ENCODE assay signal across 8 cellular contexts in the genomic region with DNA sequence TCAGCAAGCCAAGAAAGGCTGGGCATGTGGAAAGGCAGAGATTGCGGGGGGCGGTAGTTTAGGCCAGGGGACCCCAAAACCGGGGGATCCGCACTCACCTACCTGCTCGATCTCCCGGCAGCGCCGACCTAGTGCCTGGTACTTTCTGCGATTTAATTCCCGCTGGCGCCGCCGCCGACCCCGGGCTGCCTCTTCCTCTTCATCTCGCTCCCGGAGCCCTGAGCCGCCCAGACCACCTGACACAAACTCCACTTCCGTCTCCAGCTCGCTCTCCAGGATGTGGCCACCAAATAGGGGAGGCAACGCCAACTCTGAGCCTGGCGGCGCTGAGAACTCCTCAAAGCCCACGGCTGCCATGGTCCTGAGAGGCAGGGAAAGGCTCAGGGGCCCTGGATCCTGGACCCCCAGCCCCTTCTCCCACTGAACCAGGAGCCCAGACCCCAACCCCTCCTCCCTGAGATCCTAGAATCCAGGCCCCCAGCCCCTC. TPM values are rescaled to one million over a fixed set of nuclear protein-coding genes. Genes with fewer than 3 reads are reported as not detected.
DNase-seq lines count a peak whose midpoint lies in the region; FAIRE-seq and TF ChIP-seq lines count a peak whose summit lies in the region.

No MANE protein-coding gene starts in this region.

- H3K4me1 ChIP-seq in DOHH2 (ENCODE audit: control insufficient read depth, low read length) (peaks cover 16% of the 10 kb centered on the region), KMS-11 (ENCODE audit: low read depth, poor library complexity, severe bottlenecking) (peaks cover 10% of the 10 kb centered on the region), mesenchymal stem cell (ENCODE audit: control insufficient read depth, insufficient read depth, low read depth, low read length) (peaks cover 17% of the 10 kb centered on the region)

- no peak overlapping the region for H3K14ac ChIP-seq in mesenchymal stem cell (ENCODE audit: low read length in 2 of 2)

- H3K23ac ChIP-seq in mesenchymal stem cell (ENCODE audit: low read length in 2 of 2) = no peak overlapping the region

- DNase-seq in activated CD4-positive, alpha-beta T cell treated with anti-CD3 and anti-CD28 coated beads for 48 hours = peak; percentile 64
- peak; percentile 41 for DNase-seq in effector CD4-positive, alpha-beta T cell
- DNase-seq in mesenchymal stem cell (no peak), stromal cell of bone marrow (ENCODE audit: low read depth) (peak; percentile 18), frontal cortex (ENCODE audit: low spot score in 2 of 2) (no peak), LoVo (ENCODE audit: low spot score) (no peak)

- H4K20me1 ChIP-seq in DOHH2 (ENCODE audit: control insufficient read depth, insufficient read depth, low read depth, low read length) = no peaks in the 10 kb centered on the region
- no peaks in the 10 kb centered on the region for H4K20me1 ChIP-seq in KMS-11 (ENCODE audit: insufficient read depth)

- H3K27me3 ChIP-seq in DOHH2 (ENCODE audit: control insufficient read depth, low read length) (no peaks in the 10 kb centered on the region), KMS-11 (ENCODE audit: insufficient read depth, low read depth) (no peaks in the 10 kb centered on the region), mesenchymal stem cell (ENCODE audit: control insufficient read depth in 1 of 2, insufficient read depth in 1 of 2, low read length in 2 of 2) (no peaks in the 10 kb centered on the region)

- peak overlapping the region; percentile 90 for H3K4me2 ChIP-seq in DOHH2 (ENCODE audit: low read length)
- peak overlapping the region; percentile 92 for H3K4me2 ChIP-seq in KMS-11
- peak overlapping the region; percentile 93 for H3K4me2 ChIP-seq in mesenchymal stem cell (ENCODE audit: low read length, poor library complexity, severe bottlenecking)

- no peaks in the 10 kb centered on the region; the same call in 1 of the 2 replicates for H3F3A ChIP-seq in DOHH2 (ENCODE audit: control insufficient read depth, insufficient read depth)

- H4K8ac ChIP-seq in mesenchymal stem cell (ENCODE audit: low read length) = no peak overlapping the region

- H3K79me2 ChIP-seq in DOHH2 (ENCODE audit: control insufficient read depth, low read length) = peaks cover 53% of the 10 kb centered on the region
- H3K79me2 ChIP-seq in KMS-11 (ENCODE audit: insufficient read depth, low read depth) = peaks cover 21% of the 10 kb centered on the region

- TF ChIP-seq CTCF in DOHH2 (IDR thresholded peaks at IDR 0.05; ENCODE audit: low read depth, low read length, poor library complexity, severe bottlenecking) (no peak), KMS-11 (conservative IDR thresholded peaks at IDR 0.05; ENCODE audit: low read depth, low read length) (no peak)

- WGBS in mesenchymal stem cell = 74% methylated on average over 24 of the region's 24 CpGs

- H2BK12ac ChIP-seq in mesenchymal stem cell (ENCODE audit: low read length in 2 of 2) = no peak overlapping the region

- H2BK120ac ChIP-seq in mesenchymal stem cell (ENCODE audit: low read depth, low read length) = peak overlapping the region; percentile 23

- peak overlapping the region in 1 of 2 experiments; percentile 27 for H3K18ac ChIP-seq in mesenchymal stem cell (ENCODE audit: low read depth in 1 of 2, low read length in 2 of 2)

- H2BK15ac ChIP-seq in mesenchymal stem cell (ENCODE audit: low read depth, poor library complexity, severe bottlenecking) = no peak overlapping the region

- H4K91ac ChIP-seq in mesenchymal stem cell (ENCODE audit: low read length) = peak overlapping the region; percentile 55

- H2AK5ac ChIP-seq in mesenchymal stem cell (ENCODE audit: low read length, severe bottlenecking) = no peak overlapping the region

- H3K4ac ChIP-seq in mesenchymal stem cell (ENCODE audit: low read depth in 1 of 2, low read length in 2 of 2) = no peak overlapping the region

- H3K9ac ChIP-seq in KMS-11 (peak overlapping the region; percentile 74; the same call in 1 of the 2 replicates), mesenchymal stem cell (ENCODE audit: low read length) (peak overlapping the region; percentile 93)

- H2AFZ ChIP-seq in KMS-11 (ENCODE audit: low read depth) (no peak overlapping the region), mesenchymal stem cell (ENCODE audit: low read depth, low read length) (no peak overlapping the region)

- H3K36me3 ChIP-seq in DOHH2 (ENCODE audit: control insufficient read depth, low read length) (peaks cover 31% of the 10 kb centered on the region), KMS-11 (ENCODE audit: insufficient read depth) (no peaks in the 10 kb centered on the region; the same call in 1 of the 2 replicates), mesenchymal stem cell (ENCODE audit: control insufficient read depth in 1 of 2, insufficient read depth in 2 of 2, low read depth in 1 of 2, low read length in 2 of 2) (peaks cover 33 to 35% of the 10 kb centered on the region in 2 experiments)

- H3K27ac ChIP-seq in DOHH2 (ENCODE audit: low read depth, low read length) (peak overlapping the region; percentile 67), KMS-11 (no peak overlapping the region), mesenchymal stem cell (ENCODE audit: low read length, poor library complexity, severe bottlenecking) (no peak overlapping the region)

- H3K9me3 ChIP-seq in DOHH2 (ENCODE audit: control insufficient read depth, insufficient read depth, low read length) (no peaks in the 10 kb centered on the region), mesenchymal stem cell (ENCODE audit: control insufficient read depth, low read length) (no peaks in the 10 kb centered on the region)

- H3K9me2 ChIP-seq in DOHH2 (replicated peaks; ENCODE audit: control insufficient read depth, low read length) = no peaks in the 10 kb centered on the region

- no peak overlapping the region for H2BK5ac ChIP-seq in mesenchymal stem cell (ENCODE audit: low read depth, low read length, poor library complexity, severe bottlenecking)

- peaks cover 43% of the 10 kb centered on the region for H3K79me1 ChIP-seq in mesenchymal stem cell (replicated peaks; ENCODE audit: low read length, poor library complexity, severe bottlenecking)

- FAIRE-seq in frontal cortex (lab: Jason Lieb, UNC) = no peak

- H3K4me3 ChIP-seq in DOHH2 (ENCODE audit: low read length) (peak overlapping the region; percentile 95), KMS-11 (IDR thresholded peaks at IDR 0.05; ENCODE audit: insufficient read depth, low read depth, low read length) (no peak overlapping the region), mesenchymal stem cell (ENCODE audit: insufficient read depth in 1 of 2, low read depth in 1 of 2, low read length in 2 of 2) (peak overlapping the region; percentile 71 to 92)

RNA-seq across cellular contexts. Expression of gene TFPT, which starts 1.1 kb away (rescaled TPM):
- polyA plus RNA-seq in mesenchymal stem cell (2013, experiment 1 of 2) = 11.8 TPM
- polyA plus RNA-seq in mesenchymal stem cell (2013, experiment 2 of 2) = 11.8 TPM
- total RNA-seq in frontal cortex = 6.5 TPM

RNA-seq across cellular contexts. Expression of gene PRPF31, which starts 1.2 kb away (rescaled TPM):
- 50.1 TPM for polyA plus RNA-seq in mesenchymal stem cell (2013, experiment 1 of 2)
- 49.7 TPM for polyA plus RNA-seq in mesenchymal stem cell (2013, experiment 2 of 2)
- 25.3 TPM for total RNA-seq in frontal cortex

RNA-seq across cellular contexts. Expression of gene NDUFA3, which starts 11.7 kb away (rescaled TPM):
- polyA plus RNA-seq in mesenchymal stem cell (2013, experiment 1 of 2) = 585 TPM
- polyA plus RNA-seq in mesenchymal stem cell (2013, experiment 2 of 2) = 591 TPM
- 9.4 TPM for total RNA-seq in frontal cortex

RNA-seq across cellular contexts. Expression of gene OSCAR, which starts 13.8 kb away (rescaled TPM):
- 0.12 TPM for polyA plus RNA-seq in mesenchymal stem cell (2013, experiment 1 of 2)
- polyA plus RNA-seq in mesenchymal stem cell (2013, experiment 2 of 2) = 0.10 TPM
- total RNA-seq in frontal cortex = not detected

RNA-seq across cellular contexts. Expression of gene CNOT3, which starts 23.2 kb away (rescaled TPM):
- 34.1 TPM for polyA plus RNA-seq in mesenchymal stem cell (2013, experiment 1 of 2)
- polyA plus RNA-seq in mesenchymal stem cell (2013, experiment 2 of 2) = 31.7 TPM
- total RNA-seq in frontal cortex = 3.7 TPM

Comparison
In these comparisons a context has a peak if more than half of its experiments do, and no peak if none do; other contexts are left out.
1. DNase-seq: peak in activated CD4-positive, alpha-beta T cell treated with anti-CD3 and anti-CD28 coated beads for 48 hours (single experiment), effector CD4-positive, alpha-beta T cell (single experiment) and stromal cell of bone marrow (single experiment); none in mesenchymal stem cell (single experiment), frontal cortex (0 of 2) and LoVo (single experiment).
2. Peak in every context shown above with its lines, with median percentiles within 50 percentile points of each other: H3K4me2 ChIP-seq.